Comparison of ENCODE assay signal across 10 cellular contexts in the genomic region with DNA sequence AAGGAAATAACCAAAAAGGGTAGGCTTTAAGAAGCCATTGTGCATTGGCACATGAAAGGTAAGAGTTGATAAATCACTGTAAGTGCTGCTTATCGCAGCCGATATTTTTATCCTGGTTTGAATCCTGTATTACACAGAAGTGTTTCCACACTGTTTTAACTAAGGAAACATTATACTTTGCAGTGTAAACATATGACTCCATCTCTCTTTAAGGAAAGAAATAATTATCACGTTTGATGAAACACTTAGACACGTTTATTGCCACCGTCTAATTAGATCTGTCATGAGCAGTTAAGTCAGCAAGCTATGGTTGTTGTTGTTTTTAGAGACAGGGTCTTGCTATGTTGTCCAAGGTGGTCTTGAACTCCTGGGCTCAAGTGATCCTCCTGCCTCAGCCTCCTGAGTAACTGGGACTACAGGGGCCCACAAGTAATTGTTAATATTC.
DNase-seq lines count a peak whose midpoint lies in the region; ATAC-seq, FAIRE-seq and TF ChIP-seq lines count a peak whose summit lies in the region.
"Had no signal": no experiment of that assay in that cellular context is flagged by ENCODE, and none has a peak within 500 bp of the region (broad histone marks: within the 10 kb centered on the region; RNA-seq: fewer than 3 reads in every experiment).

No MANE protein-coding gene starts in this region.

- H3K4me1 ChIP-seq in DOHH2 (ENCODE audit: control insufficient read depth, low read length) (peaks cover 60% of the 10 kb centered on the region), Loucy (ENCODE audit: insufficient read depth, low read length, poor library complexity, severe bottlenecking) (peaks cover 35% of the 10 kb centered on the region), K562 (replicated peaks in 1 of 2; ENCODE audit: control insufficient read depth in 2 of 2, insufficient read depth in 2 of 2, low read length in 2 of 2) (peaks cover 28 to 40% of the 10 kb centered on the region in 2 experiments), pancreas (peaks cover 26 to 45% (median 33%) of the 10 kb centered on the region in 3 donors)

- peaks cover 33% of the 10 kb centered on the region for H3K4me1 Mint-ChIP-seq in MCF 10A (ENCODE audit: insufficient read depth, unreplicated experiment)

- H3K4me2 ChIP-seq in DOHH2 (ENCODE audit: low read length) (peak overlapping the region; percentile 85), Loucy (ENCODE audit: low read depth, low read length, poor library complexity, severe bottlenecking) (peak overlapping the region; percentile 82), K562 (ENCODE audit: insufficient read depth, low read length) (peak overlapping the region; percentile 43)

- 30% methylated on average over 5 of the region's 5 CpGs for WGBS in K562 (ENCODE audit: insufficient coverage, low coverage, missing lambda C conversion rate)
- WGBS in pancreas, 2 donors: 16 to 23% methylated on average over 5 of the region's 5 CpGs

- H3K27ac ChIP-seq in DOHH2 (ENCODE audit: low read depth, low read length) (no peak overlapping the region), K562 (ENCODE audit: extremely low read depth, low read depth, low read length) (no peak overlapping the region), pancreas (peak overlapping the region in 3 of 4 donors; percentile 91 to 96 (median 92))

- no peaks in the 10 kb centered on the region for H3K9me2 ChIP-seq in DOHH2 (replicated peaks; ENCODE audit: control insufficient read depth, low read length)
- H3K9me2 ChIP-seq in Loucy (replicated peaks; ENCODE audit: low read depth, low read length): no peaks in the 10 kb centered on the region

- H2AFZ ChIP-seq in Loucy (ENCODE audit: low read length) (no peak overlapping the region), K562 (ENCODE audit: low read depth, low read length) (no peak overlapping the region)

- ATAC-seq in K562: no peak
- ATAC-seq in pancreas: no peak

- H3K4me3 ChIP-seq in DOHH2 (ENCODE audit: low read length) (peak overlapping the region; percentile 91), Loucy (ENCODE audit: low read length, poor library complexity, severe bottlenecking) (peak overlapping the region; percentile 74), K562 (peak overlapping the region; percentile 84; the same call in 1 of the 2 replicates), pancreas (peak overlapping the region in 2 of 4 donors; percentile 66 to 80)

- H3K27ac Mint-ChIP-seq in MCF 10A (ENCODE audit: low read depth, unreplicated experiment): no peak overlapping the region

- H3K36me3 Mint-ChIP-seq in MCF 10A (ENCODE audit: insufficient read depth, unreplicated experiment): peaks cover 7% of the 10 kb centered on the region

- no peak for TF ChIP-seq EP300 in K562 (IDR thresholded peaks at IDR 0.05; ENCODE audit: low read length)

- H4K20me1 ChIP-seq in DOHH2 (ENCODE audit: control insufficient read depth, insufficient read depth, low read depth, low read length): no peaks in the 10 kb centered on the region
- no peaks in the 10 kb centered on the region for H4K20me1 ChIP-seq in Loucy (ENCODE audit: insufficient read depth, low read length, poor library complexity, severe bottlenecking)
- H4K20me1 ChIP-seq in K562 (replicated peaks; ENCODE audit: control insufficient read depth, insufficient read depth, low read length): no peaks in the 10 kb centered on the region

- H3K79me2 ChIP-seq in DOHH2 (ENCODE audit: control insufficient read depth, low read length) (peaks cover 35% of the 10 kb centered on the region), Loucy (ENCODE audit: insufficient read depth, low read length) (peaks cover 62% of the 10 kb centered on the region), K562 (ENCODE audit: control insufficient read depth, insufficient read depth, low read length) (peaks cover 68% of the 10 kb centered on the region)

- H3K27me3 ChIP-seq in DOHH2 (ENCODE audit: control insufficient read depth, low read length): no peaks in the 10 kb centered on the region
- no peaks in the 10 kb centered on the region for H3K27me3 ChIP-seq in Loucy (ENCODE audit: insufficient read depth, low read length, poor library complexity, severe bottlenecking)
- H3K27me3 ChIP-seq in K562 (ENCODE audit: control insufficient read depth in 2 of 2, insufficient read depth in 2 of 2, low read length in 2 of 2): no peaks in the 10 kb centered on the region
- no peaks in the 10 kb centered on the region for H3K27me3 ChIP-seq in pancreas

- H3F3A ChIP-seq in DOHH2 (ENCODE audit: control insufficient read depth, insufficient read depth) (peaks cover 12% of the 10 kb centered on the region), Loucy (ENCODE audit: low read depth) (no peaks in the 10 kb centered on the region)

- DNase-seq in K562 (ENCODE audit: extremely low read depth in 1 of 4, low spot score in 3 of 4) (no peak), pancreas (no peak), SW 1271 (lab: John Stamatoyannopoulos, UW) (no peak), MCF 10A (ENCODE audit: unreplicated experiment) (no peak), NCI-H446 treated with DMSO at 0.1 percent for 48 hours (lab: John Stamatoyannopoulos, UW) (no peak), cerebellar cortex (ENCODE audit: low spot score) (no peak)
- DNase-seq: activated CD4-positive, alpha-beta T cell treated with anti-CD3 and anti-CD28 coated beads, Interleukin-2, amount 50 U/mL, for 4 hours; NCI-H82 had no signal

- TF ChIP-seq CTCF in DOHH2 (IDR thresholded peaks at IDR 0.05; ENCODE audit: low read depth, low read length, poor library complexity, severe bottlenecking) (no peak), Loucy (conservative IDR thresholded peaks at IDR 0.05; ENCODE audit: low read length) (no peak), K562 (IDR thresholded peaks at IDR 0.05 in 2 of 3, conservative IDR thresholded peaks at IDR 0.05 in 1 of 3; ENCODE audit: insufficient read depth in 2 of 3, low read depth in 1 of 3, low read length in 3 of 3) (no peak), pancreas (IDR thresholded peaks at IDR 0.05) (no peak), MCF 10A (IDR thresholded peaks at IDR 0.05; ENCODE audit: unreplicated experiment) (no peak)

- in situ Hi-C loops in K562 (cut with MboI): no loop called here

- no peaks in the 10 kb centered on the region for H3K9me3 Mint-ChIP-seq in MCF 10A (ENCODE audit: unreplicated experiment)

- H3K9me3 ChIP-seq in DOHH2 (ENCODE audit: control insufficient read depth, insufficient read depth, low read length): no peaks in the 10 kb centered on the region
- H3K9me3 ChIP-seq in Loucy (ENCODE audit: insufficient read depth, low read depth, low read length): no peaks in the 10 kb centered on the region
- H3K9me3 ChIP-seq in K562 (replicated peaks; ENCODE audit: control insufficient read depth, insufficient read depth, low read depth, low read length): 0 out of 2 replicates have a peak, but pooled peaks cover 2% of the 10 kb centered on the region
- no peaks in the 10 kb centered on the region for H3K9me3 ChIP-seq in pancreas

- TF ChIP-seq RAD21 in K562 (CRISPR knock-in tag; conservative IDR thresholded peaks at IDR 0.05 in 1 of 2, IDR thresholded peaks at IDR 0.05 in 1 of 2): no peak

- no peaks in the 10 kb centered on the region for H3K36me3 ChIP-seq in DOHH2 (ENCODE audit: control insufficient read depth, low read length)
- no peaks in the 10 kb centered on the region for H3K36me3 ChIP-seq in Loucy (ENCODE audit: insufficient read depth, low read length)
- H3K36me3 ChIP-seq in K562 (ENCODE audit: control insufficient read depth, insufficient read depth, low read length): peaks cover 14% of the 10 kb centered on the region; the same call in 2 of the 3 replicates
- H3K36me3 ChIP-seq in pancreas: no peaks in the 10 kb centered on the region

- CTCF ChIA-PET in K562 (lab: Yijun Ruan, JAX; ENCODE audit: low intra/inter-chr PET ratio) (no interaction called here), MCF 10A (lab: Yijun Ruan, JAX) (interaction anchor here (0.6 to 8.8 kb wide), 12 partner anchors 14 to 662 kb away, joined by 3 to 100 read pairs (median 3); a partner anchor contains a TSS)

- no peaks in the 10 kb centered on the region for H3K9me1 ChIP-seq in K562 (ENCODE audit: control insufficient read depth, insufficient read depth, low read length)

- intact Hi-C loops in K562 (cut with micrococcal nuclease) (loop anchor here (5.0 kb wide), 1 partner anchor 37 kb away; no protein-coding TSS in a partner anchor), pancreas (cut with DNase I) (no loop called here), MCF 10A (cut with micrococcal nuclease) (no loop called here)

- H3K27me3 Mint-ChIP-seq in MCF 10A (ENCODE audit: insufficient read depth, unreplicated experiment): no peaks in the 10 kb centered on the region

- no peak overlapping the region for H3K4me3 Mint-ChIP-seq in MCF 10A (ENCODE audit: unreplicated experiment)

- BruUV-seq in K562 (replicated peaks; lab: Mats Ljungman, UMichigan) (no TSS peak), MCF 10A (replicated peaks; lab: Mats Ljungman, UMichigan) (no TSS peak)

- FAIRE-seq in K562 (lab: Jason Lieb, UNC) (no peak), pancreas (lab: Jason Lieb, UNC) (no peak)

- no peak for TF ChIP-seq POLR2A in K562 (conservative IDR thresholded peaks at IDR 0.05)

- POLR2A ChIA-PET in K562 (lab: Yijun Ruan, JAX): interaction anchor here (1.0 kb wide), 1 partner anchor 17 kb away, joined by 3 read pairs; no protein-coding TSS in a partner anchor
- POLR2A ChIA-PET in MCF 10A (lab: Yijun Ruan, JAX): interaction anchor here (0.7 to 6.1 kb wide), 18 partner anchors 11 to 248 kb away, joined by 3 to 117 read pairs (median 5); a partner anchor contains a TSS

- peak overlapping the region; percentile 97 for H3K9ac ChIP-seq in Loucy (ENCODE audit: low read depth, low read length, poor library complexity, severe bottlenecking)
- H3K9ac ChIP-seq in K562 (ENCODE audit: insufficient read depth in 1 of 2, low read depth in 2 of 2, low read length in 2 of 2): no peak overlapping the region; a peak in 1 of 4 replicates

TF ChIP-seq in K562, 482 proteins besides CTCF, POLR2A, EP300 and RAD21 (continues in another document):
- TF ChIP-seq SRF (CRISPR knock-in tag; IDR thresholded peaks at IDR 0.05) (no peak), FOS (IDR thresholded peaks at IDR 0.05; ENCODE audit: extremely low read depth, insufficient read length) (no peak)
- TF ChIP-seq, protein P1, sequence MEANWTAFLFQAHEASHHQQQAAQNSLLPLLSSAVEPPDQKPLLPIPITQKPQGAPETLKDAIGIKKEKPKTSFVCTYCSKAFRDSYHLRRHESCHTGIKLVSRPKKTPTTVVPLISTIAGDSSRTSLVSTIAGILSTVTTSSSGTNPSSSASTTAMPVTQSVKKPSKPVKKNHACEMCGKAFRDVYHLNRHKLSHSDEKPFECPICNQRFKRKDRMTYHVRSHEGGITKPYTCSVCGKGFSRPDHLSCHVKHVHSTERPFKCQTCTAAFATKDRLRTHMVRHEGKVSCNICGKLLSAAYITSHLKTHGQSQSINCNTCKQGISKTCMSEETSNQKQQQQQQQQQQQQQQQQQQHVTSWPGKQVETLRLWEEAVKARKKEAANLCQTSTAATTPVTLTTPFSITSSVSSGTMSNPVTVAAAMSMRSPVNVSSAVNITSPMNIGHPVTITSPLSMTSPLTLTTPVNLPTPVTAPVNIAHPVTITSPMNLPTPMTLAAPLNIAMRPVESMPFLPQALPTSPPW (CRISPR knock-in tag; IDR thresholded peaks at IDR 0.05): no peak

Comparison
In these comparisons a context has a peak if more than half of its experiments do, and no peak if none do; other contexts are left out.
1. H3K27ac ChIP-seq: peak in pancreas (3 of 4); none in DOHH2 (single experiment) and K562 (single experiment).
2. Peak in every context shown above with its lines, with median percentiles within 50 percentile points of each other: H3K4me2 ChIP-seq.